8 cellular contexts compared by ENCODE assay signal in the genomic region with DNA sequence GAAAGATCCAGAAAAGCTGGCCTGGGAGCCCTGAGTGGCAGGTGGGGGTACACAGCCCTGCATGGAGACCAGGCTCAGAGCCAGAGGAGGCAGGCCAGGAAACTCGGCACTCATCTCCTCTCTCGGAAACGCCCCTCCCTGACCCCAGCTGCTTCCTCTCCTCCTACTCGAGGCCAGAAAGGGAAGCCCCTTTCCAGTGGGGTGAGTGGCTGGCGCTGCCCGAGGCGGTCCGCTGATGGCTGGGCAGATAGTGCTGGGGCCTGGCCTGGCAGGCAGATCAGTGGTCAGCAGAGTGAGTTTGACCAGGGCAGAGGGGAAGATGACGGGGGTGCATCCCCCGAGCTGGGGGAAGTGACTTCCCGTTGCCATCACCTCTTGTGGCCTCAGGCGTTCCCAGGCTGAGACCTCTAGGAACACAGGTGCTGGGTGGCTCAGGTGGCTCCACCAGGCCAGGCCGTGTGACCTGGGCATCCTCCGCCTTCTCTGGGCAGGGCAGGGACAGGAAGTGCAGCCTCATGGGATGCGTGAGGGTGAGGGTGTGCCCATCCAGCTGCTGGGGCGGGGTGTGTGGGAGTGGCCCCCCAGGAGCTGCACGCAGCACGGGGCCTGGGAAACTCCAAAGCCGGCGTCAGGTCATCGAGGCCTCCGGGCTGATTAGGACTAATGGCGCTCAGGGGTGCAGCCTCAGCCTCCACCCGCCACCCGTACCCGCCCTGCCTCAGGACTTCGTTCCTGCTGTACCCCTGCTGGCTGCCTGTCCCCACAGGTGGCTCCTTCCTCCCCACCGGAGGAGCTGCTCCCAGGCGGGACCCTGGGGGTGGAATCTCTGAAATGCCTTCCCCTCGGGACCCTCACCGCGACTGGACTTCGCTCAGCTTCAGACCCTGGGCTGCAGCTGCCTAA. TPM values are rescaled to one million over a fixed set of nuclear protein-coding genes. Genes with fewer than 3 reads are reported as not detected.
DNase-seq lines count a peak whose midpoint lies in the region; ATAC-seq and TF ChIP-seq lines count a peak whose summit lies in the region.

No MANE protein-coding gene starts in this region.

- no peaks in the 10 kb centered on the region for H3K79me2 ChIP-seq in OCI-LY7 (ENCODE audit: insufficient read depth, low read depth, low read length)

- 33 to 34% methylated on average over 21 to 28 of the region's 33 CpGs for WGBS in lower leg skin, 2 donors

- CTCF ChIA-PET in OCI-LY7 (lab: Charles Lee; ENCODE audit: unreplicated experiment), result no interaction called here

- peak; percentile 47 for ATAC-seq in GM21825 (IDR thresholded peaks at IDR 0.05; ENCODE audit: unreplicated experiment)

- intact Hi-C loops in OCI-LY7 (cut with micrococcal nuclease; ENCODE audit: unreplicated experiment) (no loop called here), lower leg skin (cut with DNase I; ENCODE audit: low total_unique reads) (no loop called here), tibial artery (cut with DNase I; ENCODE audit: low total_unique reads) (no loop called here)

- H3K36me3 ChIP-seq in GM06990 (ENCODE audit: control insufficient read depth, insufficient read depth, low read length) (no peaks in the 10 kb centered on the region; the same call in 1 of the 2 replicates), OCI-LY7 (ENCODE audit: insufficient read depth, low read length) (no peaks in the 10 kb centered on the region), tibial artery (no peaks in the 10 kb centered on the region)

- POLR2A ChIA-PET in OCI-LY7 (lab: Charles Lee), result interaction anchor here (1.9 kb wide), 1 partner anchor 13 kb away, joined by 13 read pairs; no protein-coding TSS in a partner anchor

- peak overlapping the region; percentile 74 for H3K4me3 ChIP-seq in GM06990 (replicated peaks; ENCODE audit: low read depth, low read length)
- H3K4me3 ChIP-seq in OCI-LY7 (ENCODE audit: low read depth, low read length, poor library complexity, severe bottlenecking), result no peak overlapping the region
- no peak overlapping the region for H3K4me3 ChIP-seq in lower leg skin (ENCODE audit: low read depth, poor library complexity, severe bottlenecking)
- peak overlapping the region in 1 of 2 donors; percentile 28 for H3K4me3 ChIP-seq in tibial artery

- peak overlapping the region; percentile 40 for H3K4me2 ChIP-seq in OCI-LY7 (ENCODE audit: low read length)

- DNase-seq in GM06990 (ENCODE audit: extremely low read depth, insufficient read length), result peak; percentile 70
- DNase-seq in OCI-LY7 (ENCODE audit: low spot score), result peak; percentile 47
- DNase-seq in amniotic epithelial cell (ENCODE audit: low read depth), result peak; percentile 24
- peak; percentile 73 to 96 for DNase-seq in lower leg skin (ENCODE audit: low spot score in 2 of 2)
- peak; percentile 74 to 81 for DNase-seq in tibial artery
- DNase-seq in HPDE6-E6E7 (ENCODE audit: extremely low spot score), result no peak
- no peak for DNase-seq in T1000 (lab: John Stamatoyannopoulos, UW)

- BruUV-seq in OCI-LY7 (replicated peaks; lab: Mats Ljungman, UMichigan), result no TSS peak

- TF ChIP-seq CTCF in GM06990 (IDR thresholded peaks at IDR 0.05; ENCODE audit: insufficient read depth, low read length, poor library complexity, severe bottlenecking), result no peak
- no peak for TF ChIP-seq CTCF in OCI-LY7 (conservative IDR thresholded peaks at IDR 0.05; ENCODE audit: low read length)
- no peak for TF ChIP-seq CTCF in lower leg skin (IDR thresholded peaks at IDR 0.05)
- TF ChIP-seq CTCF in tibial artery (IDR thresholded peaks at IDR 0.05), result no peak

- no peaks in the 10 kb centered on the region for H4K20me1 ChIP-seq in OCI-LY7 (ENCODE audit: insufficient read depth, low read length)

- H3K9me3 ChIP-seq in OCI-LY7 (ENCODE audit: low read length), result no peaks in the 10 kb centered on the region
- H3K9me3 ChIP-seq in tibial artery, result no peaks in the 10 kb centered on the region

- H3K27me3 ChIP-seq in GM06990 (replicated peaks; ENCODE audit: control insufficient read depth, insufficient read depth, low read length) (no peaks in the 10 kb centered on the region), tibial artery (no peaks in the 10 kb centered on the region)

- TF ChIP-seq POLR2A in lower leg skin (IDR thresholded peaks at IDR 0.05), result no peak

- H3K4me1 ChIP-seq in OCI-LY7 (ENCODE audit: insufficient read depth, low read length, poor library complexity, severe bottlenecking), result peaks cover 31% of the 10 kb centered on the region
- H3K4me1 ChIP-seq in tibial artery, result peaks cover 0 to 91% (median 56%) of the 10 kb centered on the region in 4 donors

- H3K27ac ChIP-seq in OCI-LY7 (ENCODE audit: low read depth, low read length, poor library complexity, severe bottlenecking), result no peak overlapping the region
- H3K27ac ChIP-seq in tibial artery, result peak overlapping the region; percentile 19 to 26

- no peak overlapping the region for H2AFZ ChIP-seq in OCI-LY7 (ENCODE audit: low read length)

- no peaks in the 10 kb centered on the region for H3K9me2 ChIP-seq in OCI-LY7 (ENCODE audit: insufficient read depth, low read length)

RNA-seq across cellular contexts. Expression of a gene that starts 5.8 kb away (rescaled TPM):
- 6.9 and 10.9 TPM in 2 replicates for total RNA-seq in OCI-LY7 (2014; rRNA removed; shearing (Covaris generic))
- total RNA-seq in OCI-LY7 (2022) (23.8 and 31.6 TPM in 2 replicates), lower leg skin (100 to 1,000 TPM; 106 to 291 (median 178) TPM)

RNA-seq across cellular contexts. Expression of a gene that starts 42.5 kb away (rescaled TPM):
- 32.1 TPM in 2 replicates for total RNA-seq in OCI-LY7 (2014; rRNA removed; shearing (Covaris generic))
- 26.2 and 28.3 TPM in 2 replicates for total RNA-seq in OCI-LY7 (2022)
- 10 to 100 TPM; 37.9 to 42.5 (median 40.3) TPM for total RNA-seq in lower leg skin

RNA-seq across cellular contexts. Expression of a gene that starts 45.0 kb away (rescaled TPM):
- 77.1 and 85.3 TPM in 2 replicates for total RNA-seq in OCI-LY7 (2014; rRNA removed; shearing (Covaris generic))
- 108 TPM in 2 replicates for total RNA-seq in OCI-LY7 (2022)
- total RNA-seq in lower leg skin, result 100 to 1,000 TPM; 102 to 153 (median 135) TPM

Comparison
In these comparisons a context has a peak if more than half of its experiments do, and no peak if none do; other contexts are left out.
1. DNase-seq: peak in GM06990 (single experiment), OCI-LY7 (single experiment), amniotic epithelial cell (single experiment), lower leg skin (2 of 2) and tibial artery (2 of 2); none in HPDE6-E6E7 (single experiment) and T1000 (single experiment).